Comparison of ENCODE assay signal across 1 cellular context in the genomic region with DNA sequence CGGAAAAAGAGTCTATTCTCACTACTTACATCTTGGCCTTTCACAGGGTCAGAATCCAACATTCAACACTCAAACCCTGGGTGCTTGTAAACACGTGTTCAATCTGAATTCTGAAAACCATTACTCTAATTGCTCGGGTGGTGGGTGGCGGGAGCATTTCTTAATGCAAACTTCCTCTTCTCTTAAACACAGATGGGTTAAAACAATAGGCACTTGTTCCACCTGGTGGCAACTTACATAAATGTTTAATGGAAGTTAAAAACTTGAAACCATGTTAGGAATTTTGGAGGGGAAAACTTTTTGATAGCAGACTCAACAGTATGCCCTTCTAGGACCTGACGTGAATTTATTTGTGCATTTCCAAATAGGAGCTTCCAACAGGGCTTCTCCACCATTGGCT.
TF ChIP-seq lines count a peak whose summit lies in the region.

No MANE protein-coding gene starts in this region.

TF ChIP-seq in WTC11, 78 proteins besides CTCF, POLR2A, EP300 and RAD21 (continued from another document):
- no peak for TF ChIP-seq AFF4 (CRISPR knock-in tag; IDR thresholded peaks at IDR 0.05; ENCODE audit: borderline replicate concordance)
- no peak for TF ChIP-seq FOXJ3 (CRISPR knock-in tag; IDR thresholded peaks at IDR 0.05; ENCODE audit: borderline replicate concordance)
